1 cellular context compared by ENCODE assay signal in genomic region chr6:124961784-124962611, GRCh38.
TF ChIP-seq lines count a peak whose summit lies in the region.

Gene RNF217, plus strand, starts transcription at chr6:124962437. Its CDS starts 108 bp downstream, at chr6:124962545.

TF ChIP-seq in K562, 482 proteins besides CTCF, POLR2A, EP300 and RAD21 (continued from another document and continues in another):
- TF ChIP-seq E2F5 (CRISPR knock-in tag; IDR thresholded peaks at IDR 0.05) (no peak), GTF2F1 (IDR thresholded peaks at IDR 0.05; ENCODE audit: low read depth, low read length) (no peak), ZNF174 (CRISPR knock-in tag; IDR thresholded peaks at IDR 0.05) (no peak), ZNF436 (CRISPR knock-in tag; IDR thresholded peaks at IDR 0.05) (no peak), CBX2 (IDR thresholded peaks at IDR 0.05; ENCODE audit: insufficient read depth, low read length, poor library complexity, severe bottlenecking) (no peak), ZNF583 (CRISPR knock-in tag; IDR thresholded peaks at IDR 0.05) (no peak), IRF1 (CRISPR knock-in tag; IDR thresholded peaks at IDR 0.05; ENCODE audit: borderline replicate concordance) (no peak), ZNF324 (CRISPR knock-in tag; IDR thresholded peaks at IDR 0.05) (peak; percentile 26; the same call in 1 of the 2 replicates), PTRF (tag; IDR thresholded peaks at IDR 0.05) (no peak), EZH2 (IDR thresholded peaks at IDR 0.05; ENCODE audit: borderline replicate concordance, low read depth, low read length) (no peak), EHMT2 (IDR thresholded peaks at IDR 0.05) (no peak), SETDB1 (IDR thresholded peaks at IDR 0.05; ENCODE audit: low read length) (no peak), ZNF24 (IDR thresholded peaks at IDR 0.05) (0 out of 2 replicates have a peak, but pooled peaks have one; percentile 11), ZFP91 (CRISPR knock-in tag; IDR thresholded peaks at IDR 0.05) (no peak), ZNF511 (CRISPR knock-in tag; IDR thresholded peaks at IDR 0.05) (no peak), CAMTA2 (CRISPR knock-in tag; conservative IDR thresholded peaks at IDR 0.05) (no peak), ZNF395 (CRISPR knock-in tag; IDR thresholded peaks at IDR 0.05) (no peak), THRB (CRISPR knock-in tag; conservative IDR thresholded peaks at IDR 0.05) (no peak), SPI1 (IDR thresholded peaks at IDR 0.05; ENCODE audit: borderline replicate concordance, low read depth, low read length) (no peak), ZBTB26 (CRISPR knock-in tag; IDR thresholded peaks at IDR 0.05) (0 out of 2 replicates have a peak, but pooled peaks have one; percentile 47), ARID2 (IDR thresholded peaks at IDR 0.05) (0 out of 2 replicates have a peak, but pooled peaks have one; percentile 13), MYC (IDR thresholded peaks at IDR 0.05; ENCODE audit: low read depth, low read length) (peak; percentile 60), MYC (CRISPR knock-in tag; IDR thresholded peaks at IDR 0.05; ENCODE audit: borderline replicate concordance, low read depth) (no peak), ATF3 (IDR thresholded peaks at IDR 0.05) (no peak), ATF3 (CRISPR knock-in tag; conservative IDR thresholded peaks at IDR 0.05) (no peak), ZNF175 (CRISPR knock-in tag; IDR thresholded peaks at IDR 0.05; ENCODE audit: low read depth) (no peak), ZNF124 (CRISPR knock-in tag; IDR thresholded peaks at IDR 0.05) (no peak), CREB1 (IDR thresholded peaks at IDR 0.05) (peak; percentile 48), CREB1 (CRISPR knock-in tag; IDR thresholded peaks at IDR 0.05) (no peak), FOXA3 (CRISPR knock-in tag; conservative IDR thresholded peaks at IDR 0.05 in 1 of 2, IDR thresholded peaks at IDR 0.05 in 1 of 2) (no peak), MEF2A (IDR thresholded peaks at IDR 0.05; ENCODE audit: control insufficient read depth, low read depth, low read length) (no peak), GTF2A2 (tag; IDR thresholded peaks at IDR 0.05) (no peak), HOMEZ (CRISPR knock-in tag; IDR thresholded peaks at IDR 0.05) (no peak), ZBTB49 (CRISPR knock-in tag; IDR thresholded peaks at IDR 0.05; ENCODE audit: borderline replicate concordance) (no peak), CHAMP1 (IDR thresholded peaks at IDR 0.05) (no peak), ATF4 (CRISPR knock-in tag; IDR thresholded peaks at IDR 0.05) (no peak), ZNF398 (CRISPR knock-in tag; IDR thresholded peaks at IDR 0.05) (no peak), ELF2 (CRISPR knock-in tag; IDR thresholded peaks at IDR 0.05) (no peak), NCOA6 (IDR thresholded peaks at IDR 0.05) (no peak), CCAR2 (IDR thresholded peaks at IDR 0.05; ENCODE audit: low read depth, low read length) (no peak), FOXP4 (CRISPR knock-in tag; IDR thresholded peaks at IDR 0.05; ENCODE audit: borderline replicate concordance) (no peak)
